In the genomic region with DNA sequence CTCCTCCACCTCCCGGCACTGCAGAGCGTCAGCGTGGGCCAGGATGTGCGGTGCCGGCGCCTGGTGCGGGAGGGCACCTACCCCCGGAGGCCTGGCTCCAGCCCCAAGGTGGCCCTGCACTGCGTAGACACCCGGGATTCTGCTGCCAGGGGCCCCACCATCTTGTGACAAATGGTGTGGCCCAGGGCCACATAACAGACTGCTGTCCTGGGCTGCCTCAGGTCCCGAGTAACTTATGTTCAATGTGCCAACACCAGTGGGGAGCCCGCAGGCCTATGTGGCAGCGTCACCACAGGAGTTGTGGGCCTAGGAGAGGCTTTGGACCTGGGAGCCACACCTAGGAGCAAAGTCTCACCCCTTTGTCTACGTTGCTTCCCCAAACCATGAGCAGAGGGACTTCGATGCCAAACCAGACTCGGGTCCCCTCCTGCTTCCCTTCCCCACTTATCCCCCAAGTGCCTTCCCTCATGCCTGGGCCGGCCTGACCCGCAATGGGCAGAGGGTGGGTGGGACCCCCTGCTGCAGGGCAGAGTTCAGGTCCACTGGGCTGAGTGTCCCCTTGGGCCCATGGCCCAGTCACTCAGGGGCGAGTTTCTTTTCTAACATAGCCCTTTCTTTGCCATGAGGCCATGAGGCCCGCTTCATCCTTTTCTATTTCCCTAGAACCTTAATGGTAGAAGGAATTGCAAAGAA, we compare ENCODE assay signal across 15 cellular contexts. TPM values are rescaled to one million over a fixed set of nuclear protein-coding genes. Genes with fewer than 3 reads are reported as not detected.
"Had no signal": no experiment of that assay in that cellular context is flagged by ENCODE, and none has a peak within 500 bp of the region (broad histone marks: within the 10 kb centered on the region; RNA-seq: fewer than 3 reads in every experiment).

No MANE protein-coding gene starts in this region.

- H3K27ac Mint-ChIP-seq: activated CD4-positive, alpha-beta T cell treated with anti-CD3 and anti-CD28 coated beads for 36 hours; activated CD8-positive, alpha-beta T cell treated with anti-CD3 and anti-CD28 coated beads, Interleukin-2, amount 10 ng/mL, durations not matched to agents 7 days and 5 days; activated naive CD4-positive, alpha-beta T cell treated with anti-CD3 and anti-CD28 coated beads for 36 hours; nephron had no signal

- H3K27ac ChIP-seq: colonic mucosa, epithelial cell of prostate, hepatocyte, WERI-Rb-1 had no signal

- DNase-seq: activated CD4-positive, alpha-beta T cell treated with anti-CD3 and anti-CD28 coated beads for 36 hours; activated CD8-positive, alpha-beta T cell treated with anti-CD3 and anti-CD28 coated beads, Interleukin-2, amount 10 ng/mL, durations not matched to agents 7 days and 5 days; activated naive CD4-positive, alpha-beta T cell treated with anti-CD3 and anti-CD28 coated beads for 36 hours; caudate nucleus; effector memory CD4-positive, alpha-beta T cell; stimulated activated CD4-positive, alpha-beta T cell treated with anti-CD3 and anti-CD28 coated beads, Interleukin-15, amount 100 ng/mL, for 24 hours; stimulated activated CD4-positive, alpha-beta T cell treated with anti-CD3 and anti-CD28 coated beads, Interleukin-4, amount 100 ng/mL, for 24 hours; stimulated activated naive CD8-positive, alpha-beta T cell treated with anti-CD3 and anti-CD28 coated beads, Interleukin-15, amount 100 ng/mL, for 72 hours; T-helper 1 cell; WERI-Rb-1 had no signal

- H3K9me3 ChIP-seq: colonic mucosa had no signal

- H3K27me3 Mint-ChIP-seq: activated CD4-positive, alpha-beta T cell treated with anti-CD3 and anti-CD28 coated beads for 36 hours had no signal

- H3K4me3 Mint-ChIP-seq: activated CD4-positive, alpha-beta T cell treated with anti-CD3 and anti-CD28 coated beads for 36 hours; activated CD8-positive, alpha-beta T cell treated with anti-CD3 and anti-CD28 coated beads, Interleukin-2, amount 10 ng/mL, durations not matched to agents 7 days and 5 days; activated naive CD4-positive, alpha-beta T cell treated with anti-CD3 and anti-CD28 coated beads for 36 hours; nephron; stimulated activated naive CD8-positive, alpha-beta T cell treated with anti-CD3 and anti-CD28 coated beads, Interleukin-15, amount 100 ng/mL, for 72 hours had no signal

- ATAC-seq: activated CD4-positive, alpha-beta T cell treated with anti-CD3 and anti-CD28 coated beads for 36 hours; activated CD8-positive, alpha-beta T cell treated with anti-CD3 and anti-CD28 coated beads, Interleukin-2, amount 10 ng/mL, durations not matched to agents 7 days and 5 days; stimulated activated naive CD8-positive, alpha-beta T cell treated with anti-CD3 and anti-CD28 coated beads, Interleukin-15, amount 100 ng/mL, for 72 hours had no signal

- H3K4me3 ChIP-seq: colonic mucosa, hepatocyte had no signal

- H3K27me3 ChIP-seq: colonic mucosa, hepatocyte had no signal

- H3K36me3 ChIP-seq: colonic mucosa had no signal

- H3K9me3 Mint-ChIP-seq: activated naive CD4-positive, alpha-beta T cell treated with anti-CD3 and anti-CD28 coated beads for 36 hours had no signal

RNA-seq across cellular contexts. Expression of gene TSKU, which starts 13.5 kb away (rescaled TPM):
- total RNA-seq: mononuclear cell had no signal
